ENCODE assay signal across 24 cellular contexts in genomic region chr22:38944653-38945052, GRCh38. TPM values are rescaled to one million over a fixed set of nuclear protein-coding genes. Genes with fewer than 3 reads are reported as not detected.
DNase-seq lines count a peak whose midpoint lies in the region; ATAC-seq and TF ChIP-seq lines count a peak whose summit lies in the region.
"Had no signal": no experiment of that assay in that cellular context is flagged by ENCODE, and none has a peak within 500 bp of the region (broad histone marks: within the 10 kb centered on the region; RNA-seq: fewer than 3 reads in every experiment).

No MANE protein-coding gene starts in this region.

- no peak for TF ChIP-seq CTCF in CD14-positive monocyte (IDR thresholded peaks at IDR 0.05)
- no peak for TF ChIP-seq CTCF in left lung (IDR thresholded peaks at IDR 0.05)
- no peak for TF ChIP-seq CTCF in stomach (IDR thresholded peaks at IDR 0.05)
- no peak for TF ChIP-seq CTCF in omental fat pad (IDR thresholded peaks at IDR 0.05)

- no peak overlapping the region for H3K27ac Mint-ChIP-seq in activated CD8-positive, alpha-beta memory T cell treated with anti-CD3 and anti-CD28 coated beads, Interleukin-2, amount 10 ng/mL, durations not matched to agents 7 days and 5 days
- peak overlapping the region in 6 of 7 donors; percentile 97 to 99 (median 98) for H3K27ac Mint-ChIP-seq in CD14-positive monocyte
- H3K27ac Mint-ChIP-seq: B cell had no signal

- no peaks in the 10 kb centered on the region for H3K36me3 Mint-ChIP-seq in activated CD8-positive, alpha-beta memory T cell treated with anti-CD3 and anti-CD28 coated beads, Interleukin-2, amount 10 ng/mL, durations not matched to agents 7 days and 5 days
- H3K36me3 Mint-ChIP-seq in CD14-positive monocyte: peaks cover 10% of the 10 kb centered on the region in 2 donors

- H3K4me1 ChIP-seq in left lung (peaks cover 0 to 43% of the 10 kb centered on the region in 2 donors), stomach (peaks cover 0 to 10% (median 0%) of the 10 kb centered on the region in 4 donors)

- no peaks in the 10 kb centered on the region for H3K9me3 Mint-ChIP-seq in activated CD8-positive, alpha-beta memory T cell treated with anti-CD3 and anti-CD28 coated beads, Interleukin-2, amount 10 ng/mL, durations not matched to agents 7 days and 5 days (ENCODE audit: low read depth)
- peaks cover 0 to 5% (median 4%) of the 10 kb centered on the region in 7 donors for H3K9me3 Mint-ChIP-seq in CD14-positive monocyte
- H3K9me3 Mint-ChIP-seq: CD4-positive, CD25-positive, alpha-beta regulatory T cell had no signal

- H3K27ac ChIP-seq in left lung (peak overlapping the region in 1 of 2 donors; percentile 87), stomach (no peak overlapping the region)
- H3K27ac ChIP-seq: 22Rv1 had no signal

- no peaks in the 10 kb centered on the region for H3K36me3 ChIP-seq in left lung
- H3K36me3 ChIP-seq in stomach: no peaks in the 10 kb centered on the region

- H3K4me1 Mint-ChIP-seq in activated CD8-positive, alpha-beta memory T cell treated with anti-CD3 and anti-CD28 coated beads, Interleukin-2, amount 10 ng/mL, durations not matched to agents 7 days and 5 days: peaks cover 36% of the 10 kb centered on the region
- H3K4me1 Mint-ChIP-seq in CD14-positive monocyte: peaks cover 87% of the 10 kb centered on the region

- TF ChIP-seq EP300 in stomach (IDR thresholded peaks at IDR 0.05): no peak

- intact Hi-C loops in CD14-positive monocyte (cut with micrococcal nuclease): loop anchor here in 1 of 2 donors (5.0 to 10.0 kb wide), 2 partner anchors 190 to 333 kb away; partner anchors contain the start of gene SUN2
- intact Hi-C loops in left lung (cut with DNase I): no loop called here
- intact Hi-C loops in stomach (cut with DNase I; ENCODE audit: low total_unique reads): no loop called here

- H3K4me3 Mint-ChIP-seq in activated CD8-positive, alpha-beta memory T cell treated with anti-CD3 and anti-CD28 coated beads, Interleukin-2, amount 10 ng/mL, durations not matched to agents 7 days and 5 days: no peak overlapping the region
- no peak overlapping the region for H3K4me3 Mint-ChIP-seq in CD14-positive monocyte
- H3K4me3 Mint-ChIP-seq: B cell had no signal

- H3K4me3 ChIP-seq in left lung: no peak overlapping the region
- no peak overlapping the region for H3K4me3 ChIP-seq in stomach

- DNase-seq in activated CD8-positive, alpha-beta memory T cell treated with anti-CD3 and anti-CD28 coated beads, Interleukin-2, amount 50 U/mL, for 48 hours: peak; percentile 44
- DNase-seq in activated CD8-positive, alpha-beta memory T cell treated with anti-CD3 and anti-CD28 coated beads, Interleukin-2, amount 10 ng/mL, durations not matched to agents 7 days and 5 days: no peak
- DNase-seq in CD14-positive monocyte (ENCODE audit: low spot score): peak; percentile 36
- DNase-seq in left lung: peak; percentile 18 to 27
- DNase-seq in stomach: peak; percentile 3
- no peak for DNase-seq in omental fat pad (ENCODE audit: low spot score)
- DNase-seq: CD4-positive, CD25-positive, alpha-beta regulatory T cell; DMS153; DND-41; GOT3; KBM-7; NCI-H1105; NCI-H1436 treated with DMSO at 0.1 percent for 48 hours; NCI-H1930; NCI-H2107; NCI-H446; NCI-H524 treated with DMSO at 0.1 percent for 48 hours; NCI-H774 had no signal

- peaks cover 0 to 6% of the 10 kb centered on the region in 2 donors for H3K27me3 ChIP-seq in left lung
- H3K27me3 ChIP-seq in stomach: peaks cover 0 to 27% (median 0%) of the 10 kb centered on the region in 3 donors

- TF ChIP-seq POLR2A in stomach (IDR thresholded peaks at IDR 0.05): no peak

- 85 to 100% (median 92%) methylated on average over 4 to 7 of the region's 7 CpGs for WGBS in stomach, 5 donors

- no peaks in the 10 kb centered on the region for H3K9me3 ChIP-seq in left lung
- H3K9me3 ChIP-seq in stomach: no peaks in the 10 kb centered on the region

- peaks cover 31% of the 10 kb centered on the region for H3K27me3 Mint-ChIP-seq in activated CD8-positive, alpha-beta memory T cell treated with anti-CD3 and anti-CD28 coated beads, Interleukin-2, amount 10 ng/mL, durations not matched to agents 7 days and 5 days
- H3K27me3 Mint-ChIP-seq in CD14-positive monocyte (ENCODE audit: low read depth in 3 of 3): peaks cover 2 to 17% (median 6%) of the 10 kb centered on the region in 3 donors

- ATAC-seq in activated CD8-positive, alpha-beta memory T cell treated with anti-CD3 and anti-CD28 coated beads, Interleukin-2, amount 10 ng/mL, durations not matched to agents 7 days and 5 days: no peak
- ATAC-seq in left lung: no peak
- ATAC-seq in esophagus mucosa: no peak
- no peak for ATAC-seq in HG02642 (IDR thresholded peaks at IDR 0.05; ENCODE audit: poor library complexity, unreplicated experiment)
- ATAC-seq in omental fat pad (ENCODE audit: low FRiP score): no peak

- CTCF ChIA-PET in activated CD8-positive, alpha-beta memory T cell treated with anti-CD3 and anti-CD28 coated beads, Interleukin-2, amount 10 ng/mL, durations not matched to agents 7 days and 5 days (lab: Charles Lee): interaction anchor here (4.3 kb wide), 1 partner anchor 75 kb away, joined by 32 read pairs; no protein-coding TSS in a partner anchor

RNA-seq across cellular contexts. Expression of gene APOBEC3A, which starts 12.8 kb away (rescaled TPM):
- total RNA-seq in activated CD8-positive, alpha-beta memory T cell treated with anti-CD3 and anti-CD28 coated beads, Interleukin-2, amount 10 ng/mL, durations not matched to agents 7 days and 5 days: not detected
- polyA plus RNA-seq in CD14-positive monocyte (100 to 1,000 TPM; 233 to 247 TPM), stomach (1 to 10 TPM in 2 of 3 donors, not detected in 1; 1.2 to 1.9 TPM)
- total RNA-seq in left lung (10 to 100 TPM in 1 of 2 donors, 1 to 10 TPM in 1; 2.4 to 25.5 TPM), stomach (1 to 10 TPM in 2 of 5 donors, not detected in 3; 1.8 to 3.3 TPM), esophagus mucosa (5.3 TPM), omental fat pad (10 to 100 TPM in 1 of 4 donors, 1 to 10 TPM in 3; 2.7 to 47.4 (median 4.9) TPM)
- total RNA-seq: B cell; CD4-positive, CD25-positive, alpha-beta regulatory T cell; LHCN-M2; MCF 10A had no signal

RNA-seq across cellular contexts. Expression of gene APOBEC3B, which starts 37.5 kb away (rescaled TPM):
- total RNA-seq in activated CD8-positive, alpha-beta memory T cell treated with anti-CD3 and anti-CD28 coated beads, Interleukin-2, amount 10 ng/mL, durations not matched to agents 7 days and 5 days: 10 to 100 TPM; 32.8 to 82.6 TPM
- polyA plus RNA-seq in CD14-positive monocyte: 10 to 100 TPM in 1 of 2 donors, under 1 TPM in 1; 0.40 to 12.6 TPM
- total RNA-seq in left lung: 1 to 10 TPM; 1.9 to 9.5 TPM
- 1 to 10 TPM in 2 of 5 donors, not detected in 3; 1.1 to 4.8 TPM for total RNA-seq in stomach
- 1 to 10 TPM; 1.7 to 8.7 (median 3.8) TPM for polyA plus RNA-seq in stomach
- 5.0 TPM for total RNA-seq in esophagus mucosa
- total RNA-seq in omental fat pad: 1 to 10 TPM in 2 of 4 donors, not detected in 2; 1.1 to 2.2 TPM

Comparison
In these comparisons a context has a peak if more than half of its experiments do, and no peak if none do; other contexts are left out.
1. DNase-seq: peak in activated CD8-positive, alpha-beta memory T cell treated with anti-CD3 and anti-CD28 coated beads, Interleukin-2, amount 50 U/mL, for 48 hours (single experiment), CD14-positive monocyte (single experiment), left lung (2 of 2) and stomach (single experiment); none in activated CD8-positive, alpha-beta memory T cell treated with anti-CD3 and anti-CD28 coated beads, Interleukin-2, amount 10 ng/mL, durations not matched to agents 7 days and 5 days (single experiment) and omental fat pad (single experiment).